In genomic region chr19:47600246-47601179, GRCh38 we compare ENCODE assay signal across 8 cellular contexts.
DNase-seq lines count a peak whose midpoint lies in the region; ATAC-seq and TF ChIP-seq lines count a peak whose summit lies in the region.

No MANE protein-coding gene starts in this region.

- TF ChIP-seq EP300 in Ishikawa (IDR thresholded peaks at IDR 0.05; ENCODE audit: borderline replicate concordance) = no peak; the same call in 1 of the 2 replicates

- DNase-seq in DMS153 treated with DMSO at 0.1 percent for 48 hours (lab: John Stamatoyannopoulos, UW; ENCODE audit: unreplicated experiment) (peak; percentile 95), OCI-M2 (lab: John Stamatoyannopoulos, UW; ENCODE audit: unreplicated experiment) (peak; percentile 93), erythroblast (lab: John Stamatoyannopoulos, UW) (peak; percentile 99 to 100)
- peak; percentile 99 for DNase-seq in activated T-cell treated with anti-CD3 and anti-CD28 coated beads, Interleukin-2, amount 50 U/mL, for 1 hour
- DNase-seq in stimulated activated CD8-positive, alpha-beta memory T cell treated with anti-CD3 and anti-CD28 coated beads, Interleukin-4, amount 100 ng/mL, for 4 hours (ENCODE audit: low read depth in 2 of 2, low spot score in 1 of 2) = peak; percentile 99 to 100

- no peaks in the 10 kb centered on the region for H3K9me3 ChIP-seq in mucosa of rectum (ENCODE audit: control insufficient read depth in 2 of 2, low read length in 2 of 2)

- no peaks in the 10 kb centered on the region for H3K36me3 ChIP-seq in mucosa of rectum (ENCODE audit: control insufficient read depth in 2 of 2, insufficient read depth in 2 of 2, low read length in 2 of 2)

- peak overlapping the region; percentile 70 to 88 for H3K4me3 ChIP-seq in mucosa of rectum (ENCODE audit: low read length in 2 of 2)

- peak overlapping the region; percentile 90 to 92 for H3K27ac ChIP-seq in mucosa of rectum (ENCODE audit: low read depth in 2 of 2, low read length in 2 of 2)

- peaks cover 0 to 18% of the 10 kb centered on the region in 2 donors for H3K4me1 ChIP-seq in mucosa of rectum (ENCODE audit: control insufficient read depth in 2 of 2, insufficient read depth in 2 of 2, low read length in 2 of 2)

- no peaks in the 10 kb centered on the region for H3K27me3 ChIP-seq in mucosa of rectum (ENCODE audit: control insufficient read depth in 2 of 2, insufficient read depth in 2 of 2, low read length in 2 of 2)

- TF ChIP-seq POLR2A in erythroblast (IDR thresholded peaks at IDR 0.05; ENCODE audit: low read length) = peak; percentile 92

- TF ChIP-seq RAD21 in Ishikawa (IDR thresholded peaks at IDR 0.05; ENCODE audit: low read depth) = no peak; the same call in 1 of the 2 replicates

- peak; percentile 91 for ATAC-seq in GM21619 (IDR thresholded peaks at IDR 0.05; ENCODE audit: unreplicated experiment)

- H3K9ac ChIP-seq in mucosa of rectum (ENCODE audit: low read depth in 1 of 2, low read length in 2 of 2) = peak overlapping the region; percentile 79 to 92

TF ChIP-seq in Ishikawa, 13 proteins besides CTCF, POLR2A, EP300 and RAD21:
- TF ChIP-seq CREB1 (IDR thresholded peaks at IDR 0.05; ENCODE audit: low read depth) (peak; percentile 63), USF1 (IDR thresholded peaks at IDR 0.05) (0 out of 2 replicates have a peak, but pooled peaks have one; percentile 4), EGR1 (IDR thresholded peaks at IDR 0.05) (0 out of 2 replicates have a peak, but pooled peaks have one; percentile 19), ZBTB7A (IDR thresholded peaks at IDR 0.05; ENCODE audit: low read depth) (no peak), YY1 (IDR thresholded peaks at IDR 0.05; ENCODE audit: low read depth) (peak; percentile 65), CEBPB (IDR thresholded peaks at IDR 0.05) (no peak), FOXM1 (IDR thresholded peaks at IDR 0.05; ENCODE audit: borderline replicate concordance, low read depth) (peak; percentile 66; the same call in 1 of the 2 replicates), TEAD4 (IDR thresholded peaks at IDR 0.05) (no peak), TAF1 (IDR thresholded peaks at IDR 0.05; ENCODE audit: low read depth) (peak; percentile 81; the same call in 1 of the 2 replicates), NFIC (IDR thresholded peaks at IDR 0.05) (no peak), TCF12 (IDR thresholded peaks at IDR 0.05; ENCODE audit: low read depth) (peak; percentile 11; the same call in 1 of the 2 replicates), MAX (IDR thresholded peaks at IDR 0.05) (0 out of 2 replicates have a peak, but pooled peaks have one; percentile 20)
- TF ChIP-seq, protein P1, sequence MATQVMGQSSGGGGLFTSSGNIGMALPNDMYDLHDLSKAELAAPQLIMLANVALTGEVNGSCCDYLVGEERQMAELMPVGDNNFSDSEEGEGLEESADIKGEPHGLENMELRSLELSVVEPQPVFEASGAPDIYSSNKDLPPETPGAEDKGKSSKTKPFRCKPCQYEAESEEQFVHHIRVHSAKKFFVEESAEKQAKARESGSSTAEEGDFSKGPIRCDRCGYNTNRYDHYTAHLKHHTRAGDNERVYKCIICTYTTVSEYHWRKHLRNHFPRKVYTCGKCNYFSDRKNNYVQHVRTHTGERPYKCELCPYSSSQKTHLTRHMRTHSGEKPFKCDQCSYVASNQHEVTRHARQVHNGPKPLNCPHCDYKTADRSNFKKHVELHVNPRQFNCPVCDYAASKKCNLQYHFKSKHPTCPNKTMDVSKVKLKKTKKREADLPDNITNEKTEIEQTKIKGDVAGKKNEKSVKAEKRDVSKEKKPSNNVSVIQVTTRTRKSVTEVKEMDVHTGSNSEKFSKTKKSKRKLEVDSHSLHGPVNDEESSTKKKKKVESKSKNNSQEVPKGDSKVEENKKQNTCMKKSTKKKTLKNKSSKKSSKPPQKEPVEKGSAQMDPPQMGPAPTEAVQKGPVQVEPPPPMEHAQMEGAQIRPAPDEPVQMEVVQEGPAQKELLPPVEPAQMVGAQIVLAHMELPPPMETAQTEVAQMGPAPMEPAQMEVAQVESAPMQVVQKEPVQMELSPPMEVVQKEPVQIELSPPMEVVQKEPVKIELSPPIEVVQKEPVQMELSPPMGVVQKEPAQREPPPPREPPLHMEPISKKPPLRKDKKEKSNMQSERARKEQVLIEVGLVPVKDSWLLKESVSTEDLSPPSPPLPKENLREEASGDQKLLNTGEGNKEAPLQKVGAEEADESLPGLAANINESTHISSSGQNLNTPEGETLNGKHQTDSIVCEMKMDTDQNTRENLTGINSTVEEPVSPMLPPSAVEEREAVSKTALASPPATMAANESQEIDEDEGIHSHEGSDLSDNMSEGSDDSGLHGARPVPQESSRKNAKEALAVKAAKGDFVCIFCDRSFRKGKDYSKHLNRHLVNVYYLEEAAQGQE (IDR thresholded peaks at IDR 0.05; ENCODE audit: low read depth) = no peak

Comparison
In these comparisons a context has a peak if more than half of its experiments do, and no peak if none do; other contexts are left out.
1. Peak in every context shown above with its lines: DNase-seq, ATAC-seq, H3K4me3 ChIP-seq and H3K27ac ChIP-seq.